Comparison of ENCODE assay signal across 23 cellular contexts in the genomic region with DNA sequence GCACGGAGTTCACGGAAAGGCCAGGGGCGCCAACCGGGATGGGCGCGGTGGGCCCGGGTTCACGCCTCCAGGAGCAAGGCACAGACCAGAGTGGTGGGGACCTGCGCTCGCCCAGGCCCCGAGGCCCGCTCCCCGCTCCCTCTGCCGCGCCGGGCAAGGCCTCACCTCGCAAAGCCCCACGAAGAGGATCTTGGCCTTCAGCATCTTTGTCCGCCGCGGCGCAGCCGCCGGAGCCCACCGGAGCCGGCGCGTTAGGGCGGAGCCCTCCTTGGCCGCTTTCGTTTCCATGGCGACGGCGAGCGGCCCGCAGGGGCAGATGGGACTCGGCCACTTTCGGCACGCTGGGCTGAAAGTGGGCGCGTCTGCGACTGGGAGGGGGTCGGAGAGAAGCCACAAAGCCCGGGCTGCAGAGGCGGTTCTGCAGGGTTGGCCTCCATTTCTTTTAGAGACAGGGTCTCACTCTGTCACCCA.
DNase-seq lines count a peak whose midpoint lies in the region; ATAC-seq and TF ChIP-seq lines count a peak whose summit lies in the region.
"Had no signal": no experiment of that assay in that cellular context is flagged by ENCODE, and none has a peak within 500 bp of the region (broad histone marks: within the 10 kb centered on the region; RNA-seq: fewer than 3 reads in every experiment).

No MANE protein-coding gene starts in this region.

- H4K5ac ChIP-seq in H9 (ENCODE audit: insufficient read length, low read depth, low read length): no peak overlapping the region

- H3K14ac ChIP-seq in H9 (ENCODE audit: insufficient read depth, low read length): no peak overlapping the region

- H3K4me3 Mint-ChIP-seq in H9: no peak overlapping the region
- H3K4me3 Mint-ChIP-seq: CD4-positive, alpha-beta memory T cell; GM23338; HFFc6 had no signal

- H3K4me3 ChIP-seq in GM06990 (replicated peaks; ENCODE audit: low read depth, low read length): no peak overlapping the region
- H3K4me3 ChIP-seq in testis: peak overlapping the region; percentile 32 to 50
- no peak overlapping the region for H3K4me3 ChIP-seq in mucosa of descending colon
- H3K4me3 ChIP-seq: A549; BLaER1 treated with 17β-estradiol and CSF1 and Interleukin-3, amounts not matched to agents 10 nM and 100 nM; GM12878; GM23338; HAP-1 had no signal

- intact Hi-C loops in testis (cut with DNase I; ENCODE audit: low total_unique reads) (no loop called here), mucosa of descending colon (cut with DNase I, micrococcal nuclease) (no loop called here)

- no peak overlapping the region for H2BK20ac ChIP-seq in H9 (ENCODE audit: low read depth, low read length, poor library complexity, severe bottlenecking)

- no peak overlapping the region for H2BK5ac ChIP-seq in H9 (ENCODE audit: insufficient read length, low read length)

- no peak overlapping the region for H4K8ac ChIP-seq in H9 (replicated peaks; ENCODE audit: insufficient read length, low read depth, low read length)

- H3K27me3 ChIP-seq in GM06990 (replicated peaks; ENCODE audit: control insufficient read depth, insufficient read depth, low read length) (no peaks in the 10 kb centered on the region), H9 (ENCODE audit: insufficient read depth, low read length) (no peaks in the 10 kb centered on the region), testis (no peaks in the 10 kb centered on the region)
- H3K27me3 ChIP-seq: BE2C; BLaER1 treated with 17β-estradiol and CSF1 and Interleukin-3, amounts not matched to agents 10 nM and 100 nM had no signal

- H3K79me1 ChIP-seq in H9 (ENCODE audit: insufficient read depth, low read depth, low read length, poor library complexity, severe bottlenecking): no peaks in the 10 kb centered on the region

- no peak overlapping the region for H3K23ac ChIP-seq in H9 (ENCODE audit: insufficient read length, low read depth, low read length)

- H3K27me3 Mint-ChIP-seq in H9 (ENCODE audit: low read depth): peaks cover 9% of the 10 kb centered on the region
- H3K27me3 Mint-ChIP-seq: CD4-positive, alpha-beta memory T cell had no signal

- no peak overlapping the region for H3T11ph ChIP-seq in H9 (ENCODE audit: low read length)

- no peak overlapping the region for H2BK12ac ChIP-seq in H9 (ENCODE audit: insufficient read length, low read depth, low read length)

- H3K4me1 ChIP-seq in H9 (ENCODE audit: insufficient read depth, low read length): no peaks in the 10 kb centered on the region
- H3K4me1 ChIP-seq in testis: no peaks in the 10 kb centered on the region
- H3K4me1 ChIP-seq in mucosa of descending colon (ENCODE audit: low read depth): no peaks in the 10 kb centered on the region
- H3K4me1 ChIP-seq: A549; BE2C; BLaER1 treated with 17β-estradiol and CSF1 and Interleukin-3, amounts not matched to agents 10 nM and 100 nM; HAP-1 had no signal

- no peak overlapping the region for H2AFZ ChIP-seq in H9 (ENCODE audit: low read length)
- H2AFZ ChIP-seq: GM23338 had no signal

- no peaks in the 10 kb centered on the region for H3K4me1 Mint-ChIP-seq in H9
- H3K4me1 Mint-ChIP-seq: CD4-positive, alpha-beta memory T cell; GM23338 had no signal

- WGBS in H9 (ENCODE audit: extremely low coverage, insufficient read length, low lambda C conversion rate): no CpG with 5 or more reads among the region's 45 CpGs
- WGBS in testis, 2 donors: 33 to 37% methylated on average over 45 of the region's 45 CpGs

- H3K27ac ChIP-seq in H9 (ENCODE audit: insufficient read length, low read depth, low read length) (no peak overlapping the region), testis (no peak overlapping the region)
- H3K27ac ChIP-seq: A549; BLaER1 treated with 17β-estradiol and CSF1 and Interleukin-3, amounts not matched to agents 10 nM and 100 nM had no signal

- H4K91ac ChIP-seq in H9 (ENCODE audit: insufficient read length, low read depth, low read length): no peak overlapping the region

- H3K9me3 Mint-ChIP-seq in H9: peaks cover 44 to 48% of the 10 kb centered on the region in 2 experiments

- H2BK120ac ChIP-seq in H9 (ENCODE audit: low read depth, low read length, poor library complexity, severe bottlenecking): no peak overlapping the region

- no peak for ATAC-seq in mucosa of descending colon
- ATAC-seq: A549, GM12878, GM23338 had no signal

- no peak overlapping the region for H2AK5ac ChIP-seq in H9 (ENCODE audit: insufficient read length, low read length)

- H3K36me3 ChIP-seq in GM06990 (ENCODE audit: control insufficient read depth, insufficient read depth, low read length) (no peaks in the 10 kb centered on the region), testis (ENCODE audit: low read depth, missing control alignments) (no peaks in the 10 kb centered on the region), mucosa of descending colon (ENCODE audit: low read depth) (no peaks in the 10 kb centered on the region)
- H3K36me3 ChIP-seq: BE2C; BLaER1 treated with 17β-estradiol and CSF1 and Interleukin-3, amounts not matched to agents 10 nM and 100 nM; HAP-1 had no signal

- H3K18ac ChIP-seq in H9 (ENCODE audit: insufficient read length, low read depth, low read length): no peak overlapping the region

- no peak for TF ChIP-seq CTCF in GM06990 (IDR thresholded peaks at IDR 0.05; ENCODE audit: insufficient read depth, low read length, poor library complexity, severe bottlenecking)
- TF ChIP-seq CTCF in H9 (conservative IDR thresholded peaks at IDR 0.05): no peak
- no peak for TF ChIP-seq CTCF in testis (IDR thresholded peaks at IDR 0.05)
- no peak for TF ChIP-seq CTCF in mucosa of descending colon (IDR thresholded peaks at IDR 0.05)

- H3K4ac ChIP-seq in H9 (ENCODE audit: low read depth, low read length): no peak overlapping the region

- no peaks in the 10 kb centered on the region for H3K79me2 ChIP-seq in H9 (ENCODE audit: insufficient read depth, low read length)

- no peaks in the 10 kb centered on the region for H4K20me1 ChIP-seq in H9 (ENCODE audit: control insufficient read depth, insufficient read depth, insufficient read length)
- H4K20me1 ChIP-seq: BLaER1 treated with 17β-estradiol and CSF1 and Interleukin-3, amounts not matched to agents 10 nM and 100 nM had no signal

- H3K27ac Mint-ChIP-seq in H9: no peak overlapping the region
- H3K27ac Mint-ChIP-seq: CD4-positive, alpha-beta memory T cell; GM23338; HFFc6 had no signal

- peaks cover 5% of the 10 kb centered on the region for H3K23me2 ChIP-seq in H9 (ENCODE audit: insufficient read length, low read depth, low read length, poor library complexity, severe bottlenecking)

- H3K36me3 Mint-ChIP-seq in H9 (ENCODE audit: insufficient read depth in 1 of 3, low read depth in 3 of 3): peaks cover 17 to 49% (median 25%) of the 10 kb centered on the region in 3 experiments; a peak in 6 of 7 replicates

- DNase-seq in GM06990 (ENCODE audit: extremely low read depth, insufficient read length): peak; percentile 24
- DNase-seq in H9: no peak
- peak; percentile 74 for DNase-seq in mesenteric fat pad (ENCODE audit: low spot score)
- peak; percentile 49 for DNase-seq in testis
- DNase-seq in mucosa of descending colon: no peak
- DNase-seq in medulla oblongata (ENCODE audit: extremely low spot score): no peak
- no peak for DNase-seq in GM03348 (ENCODE audit: low spot score)
- DNase-seq: 8988T; ACHN; AML-193; BE2C; Calu3; CD4-positive, alpha-beta memory T cell; COR-L47; DMS53; DMS79 treated with DMSO at 0.1 percent for 48 hours; GF-D8; HFFc6 had no signal

- H2BK15ac ChIP-seq in H9 (ENCODE audit: low read depth, low read length): peak overlapping the region; percentile 68; the same call in 1 of the 2 replicates

- TF ChIP-seq POLR2A in testis (IDR thresholded peaks at IDR 0.05): no peak

- H3K56ac ChIP-seq in H9 (ENCODE audit: insufficient read length, low read depth, low read length): no peak overlapping the region

- H3K9ac ChIP-seq in H9 (ENCODE audit: extremely low read depth, insufficient read length, low read length): no peak overlapping the region
- H3K9ac ChIP-seq: BLaER1 treated with 17β-estradiol and CSF1 and Interleukin-3, amounts not matched to agents 10 nM and 100 nM had no signal

- peaks cover 100% of the 10 kb centered on the region for H3K9me3 ChIP-seq in H9 (ENCODE audit: control insufficient read depth, low read depth, low read length)
- H3K9me3 ChIP-seq in testis: no peaks in the 10 kb centered on the region
- peaks cover 87% of the 10 kb centered on the region for H3K9me3 ChIP-seq in mucosa of descending colon
- H3K9me3 ChIP-seq: BE2C, HAP-1 had no signal

- H3K4me2 ChIP-seq in H9 (ENCODE audit: insufficient read depth, insufficient read length, low read length): no peak overlapping the region
- H3K4me2 ChIP-seq: A549; BLaER1 treated with 17β-estradiol and CSF1 and Interleukin-3, amounts not matched to agents 10 nM and 100 nM; GM23338 had no signal

Comparison
In these comparisons a context has a peak if more than half of its experiments do, and no peak if none do; other contexts are left out.
1. DNase-seq: peak in GM06990 (single experiment), mesenteric fat pad (single experiment) and testis (single experiment); none in H9 (single experiment), mucosa of descending colon (0 of 3), medulla oblongata (single experiment) and GM03348 (single experiment).
2. H3K4me3 ChIP-seq: peak in testis (2 of 2); none in GM06990 (single experiment) and mucosa of descending colon (single experiment).